In genomic region chr14:64235652-64236640, GRCh38 we compare ENCODE assay signal across 8 cellular contexts.
DNase-seq lines count a peak whose midpoint lies in the region; ATAC-seq and TF ChIP-seq lines count a peak whose summit lies in the region.

No MANE protein-coding gene starts in this region.

- H3K4me1 Mint-ChIP-seq in central memory CD8-positive, alpha-beta T cell, result peaks cover 18% of the 10 kb centered on the region

- no peak for TF ChIP-seq CTCF in GM10266 (IDR thresholded peaks at IDR 0.05; ENCODE audit: control insufficient read depth, insufficient read depth, low read depth, missing control alignments)

- no peaks in the 10 kb centered on the region for H3K27me3 Mint-ChIP-seq in central memory CD8-positive, alpha-beta T cell

- no peaks in the 10 kb centered on the region for H3K9me3 Mint-ChIP-seq in central memory CD8-positive, alpha-beta T cell

- peak overlapping the region; percentile 71 for H3K27ac Mint-ChIP-seq in central memory CD8-positive, alpha-beta T cell (ENCODE audit: low read depth)

- H3K4me3 Mint-ChIP-seq in central memory CD8-positive, alpha-beta T cell, result no peak overlapping the region

- peak; percentile 68 for DNase-seq in GM10266 (ENCODE audit: extremely low spot score)
- no peak for DNase-seq in central memory CD8-positive, alpha-beta T cell (ENCODE audit: low spot score in 2 of 2)
- no peak for DNase-seq in GDM1 (lab: John Stamatoyannopoulos, UW)
- DNase-seq in activated CD4-positive, alpha-beta T cell treated with anti-CD3 and anti-CD28 coated beads for 48 hours, result no peak
- DNase-seq in NCI-H1436 treated with DMSO at 0.1 percent for 48 hours (lab: John Stamatoyannopoulos, UW), result no peak
- DNase-seq in SHP77 treated with DMSO at 0.1 percent for 48 hours (lab: John Stamatoyannopoulos, UW), result no peak

- peak; percentile 59 for ATAC-seq in GM19452 (IDR thresholded peaks at IDR 0.05; ENCODE audit: unreplicated experiment)
- peak; percentile 70 for ATAC-seq in HG03135 (IDR thresholded peaks at IDR 0.05; ENCODE audit: unreplicated experiment)
- ATAC-seq in central memory CD8-positive, alpha-beta T cell (replicated peaks; ENCODE audit: extremely low read depth, poor library complexity, severe bottlenecking), result peak; percentile 42

- H3K36me3 Mint-ChIP-seq in central memory CD8-positive, alpha-beta T cell (ENCODE audit: insufficient read depth), result peaks cover 24% of the 10 kb centered on the region
